In genomic region chr12:131164096-131164872, GRCh38 we compare ENCODE assay signal across 26 cellular contexts.
A peak's percentile ranks its signal among the peaks of the same experiment; 100 is the strongest.
DNase-seq lines count a peak whose midpoint lies in the region; ATAC-seq, FAIRE-seq and TF ChIP-seq lines count a peak whose summit lies in the region.
"Had no signal": no experiment of that assay in that cellular context is flagged by ENCODE, and none has a peak within 500 bp of the region (broad histone marks: within the 10 kb centered on the region; RNA-seq: fewer than 3 reads in every experiment).

No MANE protein-coding gene starts in this region.

- DNase-seq in activated CD4-positive, alpha-beta T cell treated with anti-CD3 and anti-CD28 coated beads, Interleukin-2, amount 10 ng/mL, durations not matched to agents 24 days and 14 days = peak; percentile 51
- no peak for DNase-seq in activated CD4-positive, alpha-beta T cell treated with anti-CD3 and anti-CD28 coated beads, Interleukin-2, amount 50 U/mL, for 48 hours
- DNase-seq in HT1080 (ENCODE audit: low read depth) (peak; percentile 30), GM12878 (ENCODE audit: low read depth, low spot score) (no peak), osteocyte (ENCODE audit: extremely low spot score, unreplicated experiment) (peak; percentile 68), kidney (no peak)
- no peak for DNase-seq in activated CD8-positive, alpha-beta memory T cell treated with anti-CD3 and anti-CD28 coated beads for 24 hours
- DNase-seq: activated CD4-positive, alpha-beta T cell treated with anti-CD3 and anti-CD28 coated beads, Interleukin-2, amount 50 U/mL, for 1 hour; activated CD8-positive, alpha-beta memory T cell treated with anti-CD3 and anti-CD28 coated beads, Interleukin-2, amount 50 U/mL, for 4 hours; activated naive CD4-positive, alpha-beta T cell treated with anti-CD3 and anti-CD28 coated beads, Interleukin-2, amount 50 U/mL, for 16 hours; amniotic stem cell; NCI-H2029; NCI-H2227 treated with DMSO at 0.1 percent for 48 hours; ovary; retina; small intestine; stimulated activated CD4-positive, alpha-beta T cell treated with anti-CD3 and anti-CD28 coated beads, Interleukin-1b, Interleukin-23, amount 100 ng/mL, for 48 hours; stimulated activated CD8-positive, alpha-beta memory T cell treated with anti-CD3 and anti-CD28 coated beads, Interleukin-4, amount 100 ng/mL, for 48 hours; T-helper 9 cell had no signal

- H3K27ac Mint-ChIP-seq in activated CD4-positive, alpha-beta T cell treated with anti-CD3 and anti-CD28 coated beads, Interleukin-2, amount 10 ng/mL, durations not matched to agents 24 days and 14 days = no peak overlapping the region
- H3K27ac Mint-ChIP-seq in osteocyte (ENCODE audit: unreplicated experiment) = no peak overlapping the region
- H3K27ac Mint-ChIP-seq: natural killer cell treated with Interleukin-12 subunit alpha and Interleukin-12 subunit beta and Interleukin-15 and Interleukin-18, amount 100 ng/mL, for 72 hours had no signal

- H3K9me3 Mint-ChIP-seq in activated CD4-positive, alpha-beta T cell treated with anti-CD3 and anti-CD28 coated beads, Interleukin-2, amount 10 ng/mL, durations not matched to agents 24 days and 14 days = no peaks in the 10 kb centered on the region
- no peaks in the 10 kb centered on the region for H3K9me3 Mint-ChIP-seq in osteocyte (ENCODE audit: unreplicated experiment)
- H3K9me3 Mint-ChIP-seq: natural killer cell treated with Interleukin-12 subunit alpha and Interleukin-12 subunit beta and Interleukin-15 and Interleukin-18, amount 100 ng/mL, for 72 hours had no signal

- no peak for TF ChIP-seq POLR2A in GM12878 (IDR thresholded peaks at IDR 0.05; ENCODE audit: low read depth, low read length)

- CTCF ChIA-PET in GM12878 (lab: Yijun Ruan, JAX) = no interaction called here

- H3K27ac ChIP-seq in GM12878 (ENCODE audit: control insufficient read depth, insufficient read depth) (no peak overlapping the region), kidney (ENCODE audit: low read depth in 2 of 2, low read length in 2 of 2) (no peak overlapping the region)
- H3K27ac ChIP-seq: BLaER1, ovary, tibial nerve, VCaP had no signal

- POLR2A ChIA-PET in GM12878 (lab: Charles Lee) = no interaction called here

- no peak overlapping the region for H3K4me2 ChIP-seq in GM12878 (ENCODE audit: control insufficient read depth, insufficient read depth)
- H3K4me2 ChIP-seq: BLaER1 had no signal

- H3K4me3 ChIP-seq in GM12878 (no peak overlapping the region), kidney (ENCODE audit: low read length in 2 of 2) (no peak overlapping the region)
- H3K4me3 ChIP-seq: BLaER1, lung, mucosa of descending colon, ovary, tibial nerve had no signal

- H3K4me1 ChIP-seq in GM12878 (ENCODE audit: control insufficient read depth, insufficient read depth, low read length) (no peaks in the 10 kb centered on the region), kidney (ENCODE audit: control insufficient read depth in 1 of 2, insufficient read depth in 1 of 2, low read depth in 1 of 2, low read length in 2 of 2) (no peaks in the 10 kb centered on the region)

- FAIRE-seq in GM12878 (lab: Jason Lieb, UNC) (no peak), kidney (lab: Jason Lieb, UNC) (no peak)
- FAIRE-seq: small intestine had no signal

- H3K36me3 ChIP-seq in GM12878 (ENCODE audit: control insufficient read depth in 2 of 2, insufficient read depth in 2 of 2, low read length in 1 of 2) (no peaks in the 10 kb centered on the region), kidney (ENCODE audit: control insufficient read depth in 1 of 2, insufficient read depth in 2 of 2, low read length in 2 of 2) (no peaks in the 10 kb centered on the region)
- H3K36me3 ChIP-seq: BLaER1, ovary, tibial nerve had no signal

- H3K9me3 ChIP-seq in GM12878 (replicated peaks; ENCODE audit: control insufficient read depth, insufficient read depth, low read length) (no peaks in the 10 kb centered on the region; the same call in 2 of the 3 replicates), kidney (ENCODE audit: control insufficient read depth in 1 of 2, low read length in 2 of 2) (no peaks in the 10 kb centered on the region)
- H3K9me3 ChIP-seq: mucosa of descending colon, ovary, tibial nerve had no signal

- RAD21 ChIA-PET in GM12878 (lab: Charles Lee; ENCODE audit: unreplicated experiment) = no interaction called here

- H3K4me1 Mint-ChIP-seq in activated CD4-positive, alpha-beta T cell treated with anti-CD3 and anti-CD28 coated beads, Interleukin-2, amount 10 ng/mL, durations not matched to agents 24 days and 14 days = no peaks in the 10 kb centered on the region
- peaks cover 6% of the 10 kb centered on the region for H3K4me1 Mint-ChIP-seq in osteocyte (ENCODE audit: unreplicated experiment)

- H3K27me3 ChIP-seq in GM12878 (replicated peaks in 1 of 2; ENCODE audit: control insufficient read depth in 2 of 2, insufficient read depth in 2 of 2, low read length in 1 of 2) = no peaks in the 10 kb centered on the region
- H3K27me3 ChIP-seq: BLaER1, ovary, tibial nerve had no signal

- H3K4me3 Mint-ChIP-seq in activated CD4-positive, alpha-beta T cell treated with anti-CD3 and anti-CD28 coated beads, Interleukin-2, amount 10 ng/mL, durations not matched to agents 24 days and 14 days = no peak overlapping the region
- no peak overlapping the region for H3K4me3 Mint-ChIP-seq in osteocyte (ENCODE audit: unreplicated experiment)
- H3K4me3 Mint-ChIP-seq: natural killer cell treated with Interleukin-12 subunit alpha and Interleukin-12 subunit beta and Interleukin-15 and Interleukin-18, amount 100 ng/mL, for 72 hours had no signal

- TF ChIP-seq EP300 in GM12878 (IDR thresholded peaks at IDR 0.05; ENCODE audit: borderline replicate concordance in 1 of 2, control insufficient read depth in 1 of 2, low read depth in 2 of 2, low read length in 2 of 2) = no peak

- TF ChIP-seq CTCF in GM12878 (IDR thresholded peaks at IDR 0.05 in 2 of 3, conservative IDR thresholded peaks at IDR 0.05 in 1 of 3; ENCODE audit: control insufficient read depth in 2 of 3, extremely low read depth in 1 of 3, insufficient read depth in 1 of 3, low read depth in 3 of 3, low read length in 3 of 3) = no peak
- no peak for TF ChIP-seq CTCF in osteocyte (IDR thresholded peaks at IDR 0.05)
- TF ChIP-seq CTCF in kidney (IDR thresholded peaks at IDR 0.05; ENCODE audit: borderline replicate concordance, extremely low read depth, insufficient read depth) = no peak

- WGBS in GM12878 (ENCODE audit: insufficient coverage, insufficient replicate concordance, low lambda C conversion rate, missing lambda C conversion rate) = 73% methylated on average over 15 of the region's 34 CpGs

- no peak overlapping the region for H3K9ac ChIP-seq in GM12878 (ENCODE audit: control insufficient read depth, insufficient read depth, low read length)
- H3K9ac ChIP-seq in kidney (ENCODE audit: low read length in 2 of 2) = no peak overlapping the region
- H3K9ac ChIP-seq: BLaER1 had no signal

- H3K79me2 ChIP-seq in GM12878 (ENCODE audit: control insufficient read depth, insufficient read depth, low read length) = no peaks in the 10 kb centered on the region

- H2AFZ ChIP-seq in GM12878 (ENCODE audit: control insufficient read depth, low read depth, low read length) = no peak overlapping the region

- in situ Hi-C loops in GM12878 (cut with MboI) = no loop called here

- SMC1A ChIA-PET in GM12878 (lab: Charles Lee; ENCODE audit: uncharacterized antibody, unreplicated experiment) = no interaction called here

- no peaks in the 10 kb centered on the region for H4K20me1 ChIP-seq in GM12878 (ENCODE audit: control insufficient read depth, insufficient read depth)
- H4K20me1 ChIP-seq: BLaER1 had no signal

- no peaks in the 10 kb centered on the region for H3K27me3 Mint-ChIP-seq in activated CD4-positive, alpha-beta T cell treated with anti-CD3 and anti-CD28 coated beads, Interleukin-2, amount 10 ng/mL, durations not matched to agents 24 days and 14 days
- peaks cover 2% of the 10 kb centered on the region for H3K27me3 Mint-ChIP-seq in osteocyte (ENCODE audit: unreplicated experiment)

- TF ChIP-seq RAD21 in GM12878 (IDR thresholded peaks at IDR 0.05; ENCODE audit: insufficient read depth, low read depth, low read length) = no peak

- no TSS peak for BruUV-seq in GM12878 (replicated peaks; lab: Mats Ljungman, UMichigan)

- intact Hi-C loops in activated CD4-positive, alpha-beta T cell treated with anti-CD3 and anti-CD28 coated beads, Interleukin-2, amount 10 ng/mL, durations not matched to agents 24 days and 14 days (cut with micrococcal nuclease) = no loop called here
- intact Hi-C loops in GM12878 (cut with micrococcal nuclease; ENCODE audit: unreplicated experiment) (no loop called here), kidney (cut with DNase I) (no loop called here)

- ATAC-seq in GM12878 (no peak), GM18498 (IDR thresholded peaks at IDR 0.05; ENCODE audit: unreplicated experiment) (no peak)
- ATAC-seq: mucosa of descending colon had no signal

- no peaks in the 10 kb centered on the region for H3K36me3 Mint-ChIP-seq in activated CD4-positive, alpha-beta T cell treated with anti-CD3 and anti-CD28 coated beads, Interleukin-2, amount 10 ng/mL, durations not matched to agents 24 days and 14 days (ENCODE audit: low read depth)
- no peaks in the 10 kb centered on the region for H3K36me3 Mint-ChIP-seq in osteocyte (ENCODE audit: unreplicated experiment)
- H3K36me3 Mint-ChIP-seq: natural killer cell treated with Interleukin-12 subunit alpha and Interleukin-12 subunit beta and Interleukin-15 and Interleukin-18, amount 100 ng/mL, for 72 hours had no signal

TF ChIP-seq in GM12878, 131 proteins besides CTCF, POLR2A, EP300 and RAD21 (continues in another document):
- peak; percentile 46 for TF ChIP-seq USF1 (IDR thresholded peaks at IDR 0.05; ENCODE audit: borderline replicate concordance, extremely low read length, insufficient read depth, low read depth, low read length)
- no peak for TF ChIP-seq ATF3 (IDR thresholded peaks at IDR 0.05; ENCODE audit: borderline replicate concordance, extremely low read depth, low read depth, low read length)

Comparison
In these comparisons a context has a peak if more than half of its experiments do, and no peak if none do; other contexts are left out.
1. DNase-seq: peak in activated CD4-positive, alpha-beta T cell treated with anti-CD3 and anti-CD28 coated beads, Interleukin-2, amount 10 ng/mL, durations not matched to agents 24 days and 14 days (single experiment), HT1080 (single experiment) and osteocyte (single experiment); none in activated CD4-positive, alpha-beta T cell treated with anti-CD3 and anti-CD28 coated beads, Interleukin-2, amount 50 U/mL, for 48 hours (0 of 2), GM12878 (single experiment), kidney (single experiment) and activated CD8-positive, alpha-beta memory T cell treated with anti-CD3 and anti-CD28 coated beads for 24 hours (single experiment).